ENCODE assay signal across 1 cellular context in the genomic region with DNA sequence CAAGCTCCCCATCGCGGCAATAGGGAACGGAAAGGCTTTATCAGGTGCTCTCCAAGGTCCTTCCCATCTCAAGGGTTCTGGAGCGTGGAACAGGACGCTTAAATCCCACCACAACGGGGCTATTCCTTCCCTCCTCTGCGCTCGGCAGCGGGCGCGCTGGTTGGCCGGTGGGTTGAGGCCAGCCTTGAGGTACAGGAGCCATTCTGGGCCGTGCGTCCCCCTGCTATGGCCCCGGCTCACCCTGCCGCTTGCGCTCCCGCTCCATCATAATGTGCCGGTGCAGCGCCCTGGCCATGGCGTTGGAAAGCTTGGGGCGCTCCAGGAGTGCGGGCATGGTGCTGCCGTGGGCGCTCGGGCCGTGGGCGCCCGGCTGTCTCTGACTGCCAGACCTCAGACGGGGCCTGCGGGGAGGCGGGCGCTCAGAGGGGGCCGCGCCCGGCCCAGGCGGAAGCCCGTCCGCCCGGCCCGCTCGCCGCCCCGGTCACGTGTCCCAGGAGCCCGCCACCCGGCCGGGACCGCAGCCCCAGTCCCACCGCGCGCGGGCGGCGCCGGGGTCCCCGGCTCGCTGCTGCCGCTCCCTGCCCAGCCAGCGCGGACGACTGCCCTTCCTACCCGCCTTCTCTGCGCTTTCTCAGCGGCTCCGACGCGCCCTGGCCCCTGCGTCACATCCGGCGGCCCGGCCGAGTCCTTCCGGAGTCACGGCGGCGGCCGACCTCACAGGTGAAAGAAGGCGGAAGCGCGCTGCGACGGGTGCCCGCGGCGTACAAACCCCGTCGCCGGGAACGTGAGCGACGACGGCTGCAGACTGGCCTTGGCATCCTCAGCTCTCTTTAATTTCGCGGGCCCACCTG.
A peak's percentile ranks its signal among the peaks of the same experiment; 100 is the strongest.
TF ChIP-seq lines count a peak whose summit lies in the region.

A gene with protein sequence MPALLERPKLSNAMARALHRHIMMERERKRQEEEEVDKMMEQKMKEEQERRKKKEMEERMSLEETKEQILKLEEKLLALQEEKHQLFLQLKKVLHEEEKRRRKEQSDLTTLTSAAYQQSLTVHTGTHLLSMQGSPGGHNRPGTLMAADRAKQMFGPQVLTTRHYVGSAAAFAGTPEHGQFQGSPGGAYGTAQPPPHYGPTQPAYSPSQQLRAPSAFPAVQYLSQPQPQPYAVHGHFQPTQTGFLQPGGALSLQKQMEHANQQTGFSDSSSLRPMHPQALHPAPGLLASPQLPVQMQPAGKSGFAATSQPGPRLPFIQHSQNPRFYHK (minus strand): TSS at position 642 of the 851 bp plus-strand sequence. CDS start 308 bp downstream, at position 334.

TF ChIP-seq in HepG2, 621 proteins besides CTCF, POLR2A, EP300 and RAD21 (continued from another document and continues in another):
- TF ChIP-seq, protein P1, sequence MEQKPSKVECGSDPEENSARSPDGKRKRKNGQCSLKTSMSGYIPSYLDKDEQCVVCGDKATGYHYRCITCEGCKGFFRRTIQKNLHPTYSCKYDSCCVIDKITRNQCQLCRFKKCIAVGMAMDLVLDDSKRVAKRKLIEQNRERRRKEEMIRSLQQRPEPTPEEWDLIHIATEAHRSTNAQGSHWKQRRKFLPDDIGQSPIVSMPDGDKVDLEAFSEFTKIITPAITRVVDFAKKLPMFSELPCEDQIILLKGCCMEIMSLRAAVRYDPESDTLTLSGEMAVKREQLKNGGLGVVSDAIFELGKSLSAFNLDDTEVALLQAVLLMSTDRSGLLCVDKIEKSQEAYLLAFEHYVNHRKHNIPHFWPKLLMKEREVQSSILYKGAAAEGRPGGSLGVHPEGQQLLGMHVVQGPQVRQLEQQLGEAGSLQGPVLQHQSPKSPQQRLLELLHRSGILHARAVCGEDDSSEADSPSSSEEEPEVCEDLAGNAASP (CRISPR knock-in tag; IDR thresholded peaks at IDR 0.05; ENCODE audit: borderline replicate concordance), result peak; percentile 72
- TF ChIP-seq ZMAT3 (CRISPR knock-in tag; conservative IDR thresholded peaks at IDR 0.05) (no peak), ZNF75D (CRISPR knock-in tag; IDR thresholded peaks at IDR 0.05; ENCODE audit: borderline replicate concordance) (no peak), ZBTB8A (CRISPR knock-in tag; IDR thresholded peaks at IDR 0.05; ENCODE audit: borderline replicate concordance, low read depth) (no peak), DR1 (CRISPR knock-in tag; IDR thresholded peaks at IDR 0.05) (peak; percentile 54; the same call in 1 of the 2 replicates), MYNN (CRISPR knock-in tag; IDR thresholded peaks at IDR 0.05; ENCODE audit: low read depth) (no peak), ZFP37 (CRISPR knock-in tag; IDR thresholded peaks at IDR 0.05; ENCODE audit: borderline replicate concordance) (peak; percentile 52; the same call in 1 of the 2 replicates), AHR (CRISPR knock-in tag; IDR thresholded peaks at IDR 0.05) (peak; percentile 87; the same call in 1 of the 2 replicates), ZNF510 (CRISPR knock-in tag; IDR thresholded peaks at IDR 0.05; ENCODE audit: low read depth) (0 out of 2 replicates have a peak, but pooled peaks have one; percentile 57), ZNF781 (CRISPR knock-in tag; IDR thresholded peaks at IDR 0.05; ENCODE audit: borderline replicate concordance, not compliant biosample characterization) (no peak), SOX6 (IDR thresholded peaks at IDR 0.05) (no peak), SOX6 (CRISPR knock-in tag; IDR thresholded peaks at IDR 0.05) (no peak), RXRB (CRISPR knock-in tag; IDR thresholded peaks at IDR 0.05; ENCODE audit: borderline replicate concordance) (peak; percentile 36; the same call in 1 of the 2 replicates), ZNF660 (CRISPR knock-in tag; IDR thresholded peaks at IDR 0.05; ENCODE audit: borderline replicate concordance, low read depth) (no peak), ZKSCAN5 (CRISPR knock-in tag; IDR thresholded peaks at IDR 0.05) (no peak), ZNF777 (CRISPR knock-in tag; IDR thresholded peaks at IDR 0.05) (peak; percentile 87), IKZF1 (IDR thresholded peaks at IDR 0.05) (no peak), FOXJ3 (CRISPR knock-in tag; IDR thresholded peaks at IDR 0.05; ENCODE audit: borderline replicate concordance) (no peak; the same call in 1 of the 2 replicates), SIX4 (CRISPR knock-in tag; IDR thresholded peaks at IDR 0.05) (0 out of 2 replicates have a peak, but pooled peaks have one; percentile 38), KMT2A (CRISPR knock-in tag; IDR thresholded peaks at IDR 0.05) (peak; percentile 96), CHD4 (IDR thresholded peaks at IDR 0.05; ENCODE audit: borderline replicate concordance, low read length) (no peak), STAT5B (CRISPR knock-in tag; IDR thresholded peaks at IDR 0.05) (no peak), ZBTB3 (CRISPR knock-in tag; IDR thresholded peaks at IDR 0.05; ENCODE audit: borderline replicate concordance, low read depth) (no peak), SIN3B (IDR thresholded peaks at IDR 0.05; ENCODE audit: low read length) (peak; percentile 77; the same call in 1 of the 2 replicates), ZNF3 (CRISPR knock-in tag; IDR thresholded peaks at IDR 0.05) (no peak), ZNF747 (CRISPR knock-in tag; IDR thresholded peaks at IDR 0.05; ENCODE audit: borderline replicate concordance) (peak; percentile 65), ZNF563 (CRISPR knock-in tag; IDR thresholded peaks at IDR 0.05) (peak; percentile 73; the same call in 1 of the 2 replicates), RBFOX2 (IDR thresholded peaks at IDR 0.05; ENCODE audit: low read depth, low read length) (peak; percentile 97), SP5 (CRISPR knock-in tag; IDR thresholded peaks at IDR 0.05; ENCODE audit: borderline replicate concordance, low read depth) (0 out of 2 replicates have a peak, but pooled peaks have one; percentile 29), KAT7 (CRISPR knock-in tag; IDR thresholded peaks at IDR 0.05; ENCODE audit: borderline replicate concordance) (peak; percentile 95; the same call in 1 of the 2 replicates), TAF15 (IDR thresholded peaks at IDR 0.05; ENCODE audit: low read depth, low read length, poor library complexity, severe bottlenecking) (no peak), NCOR1 (IDR thresholded peaks at IDR 0.05; ENCODE audit: borderline replicate concordance, low read length) (no peak), ZNF577 (CRISPR knock-in tag; IDR thresholded peaks at IDR 0.05; ENCODE audit: borderline replicate concordance, low read depth) (no peak), ZNF780A (CRISPR knock-in tag; IDR thresholded peaks at IDR 0.05) (no peak)
- TF ChIP-seq, protein P2, sequence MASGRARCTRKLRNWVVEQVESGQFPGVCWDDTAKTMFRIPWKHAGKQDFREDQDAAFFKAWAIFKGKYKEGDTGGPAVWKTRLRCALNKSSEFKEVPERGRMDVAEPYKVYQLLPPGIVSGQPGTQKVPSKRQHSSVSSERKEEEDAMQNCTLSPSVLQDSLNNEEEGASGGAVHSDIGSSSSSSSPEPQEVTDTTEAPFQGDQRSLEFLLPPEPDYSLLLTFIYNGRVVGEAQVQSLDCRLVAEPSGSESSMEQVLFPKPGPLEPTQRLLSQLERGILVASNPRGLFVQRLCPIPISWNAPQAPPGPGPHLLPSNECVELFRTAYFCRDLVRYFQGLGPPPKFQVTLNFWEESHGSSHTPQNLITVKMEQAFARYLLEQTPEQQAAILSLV (CRISPR knock-in tag; IDR thresholded peaks at IDR 0.05; ENCODE audit: borderline replicate concordance), result peak; percentile 72; the same call in 1 of the 2 replicates
- TF ChIP-seq, protein P3, sequence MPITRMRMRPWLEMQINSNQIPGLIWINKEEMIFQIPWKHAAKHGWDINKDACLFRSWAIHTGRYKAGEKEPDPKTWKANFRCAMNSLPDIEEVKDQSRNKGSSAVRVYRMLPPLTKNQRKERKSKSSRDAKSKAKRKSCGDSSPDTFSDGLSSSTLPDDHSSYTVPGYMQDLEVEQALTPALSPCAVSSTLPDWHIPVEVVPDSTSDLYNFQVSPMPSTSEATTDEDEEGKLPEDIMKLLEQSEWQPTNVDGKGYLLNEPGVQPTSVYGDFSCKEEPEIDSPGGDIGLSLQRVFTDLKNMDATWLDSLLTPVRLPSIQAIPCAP (CRISPR knock-in tag; IDR thresholded peaks at IDR 0.05; ENCODE audit: low read depth), result no peak
- TF ChIP-seq, protein P4, sequence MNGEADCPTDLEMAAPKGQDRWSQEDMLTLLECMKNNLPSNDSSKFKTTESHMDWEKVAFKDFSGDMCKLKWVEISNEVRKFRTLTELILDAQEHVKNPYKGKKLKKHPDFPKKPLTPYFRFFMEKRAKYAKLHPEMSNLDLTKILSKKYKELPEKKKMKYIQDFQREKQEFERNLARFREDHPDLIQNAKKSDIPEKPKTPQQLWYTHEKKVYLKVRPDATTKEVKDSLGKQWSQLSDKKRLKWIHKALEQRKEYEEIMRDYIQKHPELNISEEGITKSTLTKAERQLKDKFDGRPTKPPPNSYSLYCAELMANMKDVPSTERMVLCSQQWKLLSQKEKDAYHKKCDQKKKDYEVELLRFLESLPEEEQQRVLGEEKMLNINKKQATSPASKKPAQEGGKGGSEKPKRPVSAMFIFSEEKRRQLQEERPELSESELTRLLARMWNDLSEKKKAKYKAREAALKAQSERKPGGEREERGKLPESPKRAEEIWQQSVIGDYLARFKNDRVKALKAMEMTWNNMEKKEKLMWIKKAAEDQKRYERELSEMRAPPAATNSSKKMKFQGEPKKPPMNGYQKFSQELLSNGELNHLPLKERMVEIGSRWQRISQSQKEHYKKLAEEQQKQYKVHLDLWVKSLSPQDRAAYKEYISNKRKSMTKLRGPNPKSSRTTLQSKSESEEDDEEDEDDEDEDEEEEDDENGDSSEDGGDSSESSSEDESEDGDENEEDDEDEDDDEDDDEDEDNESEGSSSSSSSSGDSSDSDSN (CRISPR knock-in tag; IDR thresholded peaks at IDR 0.05), result peak; percentile 62
- TF ChIP-seq, protein P5, sequence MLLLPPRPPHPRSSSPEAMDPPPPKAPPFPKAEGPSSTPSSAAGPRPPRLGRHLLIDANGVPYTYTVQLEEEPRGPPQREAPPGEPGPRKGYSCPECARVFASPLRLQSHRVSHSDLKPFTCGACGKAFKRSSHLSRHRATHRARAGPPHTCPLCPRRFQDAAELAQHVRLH (CRISPR knock-in tag; IDR thresholded peaks at IDR 0.05; ENCODE audit: borderline replicate concordance, low read depth), result peak; percentile 85; the same call in 1 of the 2 replicates
- TF ChIP-seq, protein P6, sequence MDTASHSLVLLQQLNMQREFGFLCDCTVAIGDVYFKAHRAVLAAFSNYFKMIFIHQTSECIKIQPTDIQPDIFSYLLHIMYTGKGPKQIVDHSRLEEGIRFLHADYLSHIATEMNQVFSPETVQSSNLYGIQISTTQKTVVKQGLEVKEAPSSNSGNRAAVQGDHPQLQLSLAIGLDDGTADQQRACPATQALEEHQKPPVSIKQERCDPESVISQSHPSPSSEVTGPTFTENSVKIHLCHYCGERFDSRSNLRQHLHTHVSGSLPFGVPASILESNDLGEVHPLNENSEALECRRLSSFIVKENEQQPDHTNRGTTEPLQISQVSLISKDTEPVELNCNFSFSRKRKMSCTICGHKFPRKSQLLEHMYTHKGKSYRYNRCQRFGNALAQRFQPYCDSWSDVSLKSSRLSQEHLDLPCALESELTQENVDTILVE (CRISPR knock-in tag; IDR thresholded peaks at IDR 0.05), result peak; percentile 95
- TF ChIP-seq, protein P7, sequence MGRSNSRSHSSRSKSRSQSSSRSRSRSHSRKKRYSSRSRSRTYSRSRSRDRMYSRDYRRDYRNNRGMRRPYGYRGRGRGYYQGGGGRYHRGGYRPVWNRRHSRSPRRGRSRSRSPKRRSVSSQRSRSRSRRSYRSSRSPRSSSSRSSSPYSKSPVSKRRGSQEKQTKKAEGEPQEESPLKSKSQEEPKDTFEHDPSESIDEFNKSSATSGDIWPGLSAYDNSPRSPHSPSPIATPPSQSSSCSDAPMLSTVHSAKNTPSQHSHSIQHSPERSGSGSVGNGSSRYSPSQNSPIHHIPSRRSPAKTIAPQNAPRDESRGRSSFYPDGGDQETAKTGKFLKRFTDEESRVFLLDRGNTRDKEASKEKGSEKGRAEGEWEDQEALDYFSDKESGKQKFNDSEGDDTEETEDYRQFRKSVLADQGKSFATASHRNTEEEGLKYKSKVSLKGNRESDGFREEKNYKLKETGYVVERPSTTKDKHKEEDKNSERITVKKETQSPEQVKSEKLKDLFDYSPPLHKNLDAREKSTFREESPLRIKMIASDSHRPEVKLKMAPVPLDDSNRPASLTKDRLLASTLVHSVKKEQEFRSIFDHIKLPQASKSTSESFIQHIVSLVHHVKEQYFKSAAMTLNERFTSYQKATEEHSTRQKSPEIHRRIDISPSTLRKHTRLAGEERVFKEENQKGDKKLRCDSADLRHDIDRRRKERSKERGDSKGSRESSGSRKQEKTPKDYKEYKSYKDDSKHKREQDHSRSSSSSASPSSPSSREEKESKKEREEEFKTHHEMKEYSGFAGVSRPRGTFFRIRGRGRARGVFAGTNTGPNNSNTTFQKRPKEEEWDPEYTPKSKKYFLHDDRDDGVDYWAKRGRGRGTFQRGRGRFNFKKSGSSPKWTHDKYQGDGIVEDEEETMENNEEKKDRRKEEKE (IDR thresholded peaks at IDR 0.05), result no peak
- TF ChIP-seq, protein P8, sequence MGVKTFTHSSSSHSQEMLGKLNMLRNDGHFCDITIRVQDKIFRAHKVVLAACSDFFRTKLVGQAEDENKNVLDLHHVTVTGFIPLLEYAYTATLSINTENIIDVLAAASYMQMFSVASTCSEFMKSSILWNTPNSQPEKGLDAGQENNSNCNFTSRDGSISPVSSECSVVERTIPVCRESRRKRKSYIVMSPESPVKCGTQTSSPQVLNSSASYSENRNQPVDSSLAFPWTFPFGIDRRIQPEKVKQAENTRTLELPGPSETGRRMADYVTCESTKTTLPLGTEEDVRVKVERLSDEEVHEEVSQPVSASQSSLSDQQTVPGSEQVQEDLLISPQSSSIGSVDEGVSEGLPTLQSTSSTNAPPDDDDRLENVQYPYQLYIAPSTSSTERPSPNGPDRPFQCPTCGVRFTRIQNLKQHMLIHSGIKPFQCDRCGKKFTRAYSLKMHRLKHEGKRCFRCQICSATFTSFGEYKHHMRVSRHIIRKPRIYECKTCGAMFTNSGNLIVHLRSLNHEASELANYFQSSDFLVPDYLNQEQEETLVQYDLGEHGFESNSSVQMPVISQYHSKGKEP (CRISPR knock-in tag; IDR thresholded peaks at IDR 0.05), result no peak
- TF ChIP-seq, protein P9, sequence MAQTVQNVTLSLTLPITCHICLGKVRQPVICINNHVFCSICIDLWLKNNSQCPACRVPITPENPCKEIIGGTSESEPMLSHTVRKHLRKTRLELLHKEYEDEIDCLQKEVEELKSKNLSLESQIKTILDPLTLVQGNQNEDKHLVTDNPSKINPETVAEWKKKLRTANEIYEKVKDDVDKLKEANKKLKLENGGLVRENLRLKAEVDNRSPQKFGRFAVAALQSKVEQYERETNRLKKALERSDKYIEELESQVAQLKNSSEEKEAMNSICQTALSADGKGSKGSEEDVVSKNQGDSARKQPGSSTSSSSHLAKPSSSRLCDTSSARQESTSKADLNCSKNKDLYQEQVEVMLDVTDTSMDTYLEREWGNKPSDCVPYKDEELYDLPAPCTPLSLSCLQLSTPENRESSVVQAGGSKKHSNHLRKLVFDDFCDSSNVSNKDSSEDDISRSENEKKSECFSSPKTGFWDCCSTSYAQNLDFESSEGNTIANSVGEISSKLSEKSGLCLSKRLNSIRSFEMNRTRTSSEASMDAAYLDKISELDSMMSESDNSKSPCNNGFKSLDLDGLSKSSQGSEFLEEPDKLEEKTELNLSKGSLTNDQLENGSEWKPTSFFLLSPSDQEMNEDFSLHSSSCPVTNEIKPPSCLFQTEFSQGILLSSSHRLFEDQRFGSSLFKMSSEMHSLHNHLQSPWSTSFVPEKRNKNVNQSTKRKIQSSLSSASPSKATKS (CRISPR knock-in tag; IDR thresholded peaks at IDR 0.05), result no peak
